In the genomic region with DNA sequence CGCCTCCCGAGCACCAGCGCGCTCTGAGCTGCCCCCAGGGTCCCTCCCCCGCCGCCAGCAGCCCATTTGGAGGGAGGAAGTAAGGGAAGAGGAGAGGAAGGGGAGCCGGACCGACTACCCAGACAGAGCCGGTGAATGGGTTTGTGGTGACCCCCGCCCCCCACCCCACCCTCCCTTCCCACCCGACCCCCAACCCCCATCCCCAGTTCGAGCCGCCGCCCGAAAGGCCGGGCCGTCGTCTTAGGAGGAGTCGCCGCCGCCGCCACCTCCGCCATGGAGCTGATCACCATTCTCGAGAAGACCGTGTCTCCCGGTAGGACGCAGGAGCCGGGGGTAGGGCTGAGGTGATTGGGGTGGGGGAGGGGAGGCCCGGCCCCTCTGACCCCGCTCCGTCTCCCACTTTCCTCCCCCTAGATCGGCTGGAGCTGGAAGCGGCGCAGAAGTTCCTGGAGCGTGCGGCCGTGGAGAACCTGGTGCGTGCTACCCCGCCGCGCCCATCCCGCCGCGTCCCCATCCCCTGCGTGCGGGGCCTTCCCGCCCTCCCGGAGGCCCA, we compare ENCODE assay signal across 8 cellular contexts. TPM values are rescaled to one million over a fixed set of nuclear protein-coding genes. Genes with fewer than 3 reads are reported as not detected.
DNase-seq lines count a peak whose midpoint lies in the region; ATAC-seq and TF ChIP-seq lines count a peak whose summit lies in the region.

No MANE protein-coding gene starts in this region.

- H3K9me3 ChIP-seq in SK-N-MC (ENCODE audit: low read depth, low read length) = no peaks in the 10 kb centered on the region

- H3K4me1 Mint-ChIP-seq in dendritic cell treated with granulocyte-macrophage colony-stimulating factor and Interleukin-4, amounts not matched to agents 40 ng/mL and 50 ng/mL, for 4 days (ENCODE audit: low read depth) = peaks cover 51% of the 10 kb centered on the region
- peaks cover 22 to 62% (median 26%) of the 10 kb centered on the region in 3 donors for H3K4me1 Mint-ChIP-seq in naive B cell

- H3K27me3 Mint-ChIP-seq in dendritic cell treated with granulocyte-macrophage colony-stimulating factor and Interleukin-4, amounts not matched to agents 40 ng/mL and 50 ng/mL, for 4 days = no peaks in the 10 kb centered on the region
- no peaks in the 10 kb centered on the region for H3K27me3 Mint-ChIP-seq in naive B cell

- peak overlapping the region; percentile 94 for H3K27ac Mint-ChIP-seq in dendritic cell treated with granulocyte-macrophage colony-stimulating factor and Interleukin-4, amounts not matched to agents 40 ng/mL and 50 ng/mL, for 4 days
- peak overlapping the region in 5 of 6 donors; percentile 92 to 99 (median 95) for H3K27ac Mint-ChIP-seq in naive B cell

- no peaks in the 10 kb centered on the region for H3K9me3 Mint-ChIP-seq in dendritic cell treated with granulocyte-macrophage colony-stimulating factor and Interleukin-4, amounts not matched to agents 40 ng/mL and 50 ng/mL, for 4 days
- no peaks in the 10 kb centered on the region for H3K9me3 Mint-ChIP-seq in naive B cell

- H3K9ac ChIP-seq in SK-N-MC (ENCODE audit: insufficient read length) = peak overlapping the region; percentile 85

- peak overlapping the region; percentile 79 for H3K4me3 ChIP-seq in AG10803 (ENCODE audit: low read length)
- peak overlapping the region; percentile 88 for H3K4me3 ChIP-seq in SK-N-MC

- peaks cover 43% of the 10 kb centered on the region for H3K36me3 ChIP-seq in SK-N-MC (ENCODE audit: insufficient read depth, low read length)

- peak overlapping the region; percentile 92 for H3K4me3 Mint-ChIP-seq in dendritic cell treated with granulocyte-macrophage colony-stimulating factor and Interleukin-4, amounts not matched to agents 40 ng/mL and 50 ng/mL, for 4 days
- peak overlapping the region; percentile 90 to 100 (median 98) for H3K4me3 Mint-ChIP-seq in naive B cell

- intact Hi-C loops in dendritic cell treated with granulocyte-macrophage colony-stimulating factor and Interleukin-4, amounts not matched to agents 40 ng/mL and 50 ng/mL, for 4 days (cut with micrococcal nuclease) = no loop called here

- peak overlapping the region; percentile 83; the same call in 1 of the 2 replicates for H3K27ac ChIP-seq in SK-N-MC

- TF ChIP-seq CTCF in AG10803 (conservative IDR thresholded peaks at IDR 0.05; ENCODE audit: low read length) = no peak

- no peak for DNase-seq in AG10803 (ENCODE audit: low read depth)
- DNase-seq in SK-N-MC (ENCODE audit: low read depth, low spot score) = no peak
- DNase-seq in naive B cell = no peak
- DNase-seq in medulla oblongata (ENCODE audit: extremely low spot score) = no peak
- no peak for DNase-seq in NCI-H446 (lab: John Stamatoyannopoulos, UW)

- peak; percentile 1 for ATAC-seq in GM21529 (IDR thresholded peaks at IDR 0.05; ENCODE audit: unreplicated experiment)
- peak; percentile 1 to 8 for ATAC-seq in naive B cell (ENCODE audit: low read depth in 2 of 2)
- no peak for ATAC-seq in GM19463 (IDR thresholded peaks at IDR 0.05; ENCODE audit: unreplicated experiment)

- peaks cover 59% of the 10 kb centered on the region for H3K36me3 Mint-ChIP-seq in dendritic cell treated with granulocyte-macrophage colony-stimulating factor and Interleukin-4, amounts not matched to agents 40 ng/mL and 50 ng/mL, for 4 days (ENCODE audit: low read depth)
- H3K36me3 Mint-ChIP-seq in naive B cell = peaks cover 0 to 7% of the 10 kb centered on the region in 2 donors

RNA-seq across cellular contexts. Expression of gene KPNB1, which starts 0.3 kb away (rescaled TPM):
- 10 to 100 TPM in 5 of 6 donors, 1 to 10 TPM in 1; 6.4 to 33.5 (median 30.6) TPM for polyA plus RNA-seq in naive B cell (ENCODE audit: low read depth in 6 of 6)

RNA-seq across cellular contexts. Expression of gene TBKBP1, which starts 43.9 kb away (rescaled TPM):
- polyA plus RNA-seq in naive B cell (ENCODE audit: low read depth in 6 of 6) = under 1 TPM in 4 of 6 donors, not detected in 2; 0.09 to 0.97 (median 0.24) TPM
